39 cellular contexts compared by ENCODE assay signal in genomic region chr1:226599636-226600238, GRCh38. TPM values are rescaled to one million over a fixed set of nuclear protein-coding genes. Genes with fewer than 3 reads are reported as not detected.
"Had no signal": no experiment of that assay in that cellular context is flagged by ENCODE, and none has a peak within 500 bp of the region (broad histone marks: within the 10 kb centered on the region; RNA-seq: fewer than 3 reads in every experiment).

No MANE protein-coding gene starts in this region.

- H3K36me3 ChIP-seq: adrenal gland, breast epithelium, MG63 had no signal

- DNase-seq: activated CD4-positive, alpha-beta T cell treated with anti-CD3 and anti-CD28 coated beads for 1 hour; activated CD4-positive, alpha-beta T cell treated with anti-CD3 and anti-CD28 coated beads, Interleukin-2, amount 10 ng/mL, durations not matched to agents 24 days and 14 days; activated CD4-positive, alpha-beta T cell treated with anti-CD3 and anti-CD28 coated beads, Interleukin-2, amount 50 U/mL, for 4 hours; activated CD4-positive, CD25-positive, alpha-beta regulatory T cell; activated CD8-positive, alpha-beta T cell treated with anti-CD3 and anti-CD28 coated beads for 36 hours; activated gamma-delta T cell treated with Interleukin-2 at 50 U/mL for 16 hours; activated naive CD4-positive, alpha-beta T cell treated with anti-CD3 and anti-CD28 coated beads for 36 hours; activated T-cell treated with anti-CD3 and anti-CD28 coated beads, Interleukin-2, amount 50 U/mL, for 1 hour; activated T-cell treated with anti-CD3 and anti-CD28 coated beads, Interleukin-2, amount 50 U/mL, for 72 hours; adrenal gland; body of pancreas; caudate nucleus; cerebellar nuclear complex; Kasumi-1; KG1; MG63; NCI-H1048; NCI-H1105 treated with DMSO at 0.1 percent for 48 hours; NCI-H1436; NCI-H187; NCI-H2081; NCI-H2171 treated with DMSO at 0.1 percent for 48 hours; NCI-H2227 treated with DMSO at 0.1 percent for 48 hours; NCI-H446 treated with DMSO at 0.1 percent for 48 hours; NCI-H524 treated with DMSO at 0.1 percent for 48 hours; PC-3; SIG-M5; SW 1271; T-helper 1 cell; T-helper 2 cell; T-helper 9 cell had no signal

- H3K27ac ChIP-seq: adrenal gland, body of pancreas, RWPE1, VCaP had no signal

- H3K4me3 ChIP-seq: adrenal gland, body of pancreas, breast epithelium, MG63 had no signal

- H3K9me3 ChIP-seq: adrenal gland, body of pancreas, breast epithelium had no signal

- H3K27me3 ChIP-seq: adrenal gland, body of pancreas, breast epithelium, MG63 had no signal

- H3K4me1 ChIP-seq: adrenal gland had no signal

RNA-seq across cellular contexts. Expression of gene STUM, which starts 51.2 kb away (rescaled TPM):
- total RNA-seq: activated CD4-positive, alpha-beta T cell treated with anti-CD3 and anti-CD28 coated beads, Interleukin-2, amount 10 ng/mL, durations not matched to agents 24 days and 14 days; activated CD8-positive, alpha-beta memory T cell treated with anti-CD3 and anti-CD28 coated beads for 36 hours; activated CD8-positive, alpha-beta T cell treated with anti-CD3 and anti-CD28 coated beads for 36 hours; activated naive CD4-positive, alpha-beta T cell treated with anti-CD3 and anti-CD28 coated beads for 36 hours; activated naive CD4-positive, alpha-beta T cell treated with anti-CD3 and anti-CD28 coated beads, Interleukin-2, amount 50 U/mL, for 72 hours; activated T-cell treated with anti-CD3 and anti-CD28 coated beads, Interleukin-2, amount 50 U/mL, for 72 hours; activated T-helper 17 cell treated with anti-CD3 and anti-CD28 coated beads, Interleukin-2, amount 50 U/mL, for 72 hours; astrocyte had no signal
- polyA plus RNA-seq: IgD-negative memory B cell had no signal
